Comparison of ENCODE assay signal across 7 cellular contexts in the genomic region with DNA sequence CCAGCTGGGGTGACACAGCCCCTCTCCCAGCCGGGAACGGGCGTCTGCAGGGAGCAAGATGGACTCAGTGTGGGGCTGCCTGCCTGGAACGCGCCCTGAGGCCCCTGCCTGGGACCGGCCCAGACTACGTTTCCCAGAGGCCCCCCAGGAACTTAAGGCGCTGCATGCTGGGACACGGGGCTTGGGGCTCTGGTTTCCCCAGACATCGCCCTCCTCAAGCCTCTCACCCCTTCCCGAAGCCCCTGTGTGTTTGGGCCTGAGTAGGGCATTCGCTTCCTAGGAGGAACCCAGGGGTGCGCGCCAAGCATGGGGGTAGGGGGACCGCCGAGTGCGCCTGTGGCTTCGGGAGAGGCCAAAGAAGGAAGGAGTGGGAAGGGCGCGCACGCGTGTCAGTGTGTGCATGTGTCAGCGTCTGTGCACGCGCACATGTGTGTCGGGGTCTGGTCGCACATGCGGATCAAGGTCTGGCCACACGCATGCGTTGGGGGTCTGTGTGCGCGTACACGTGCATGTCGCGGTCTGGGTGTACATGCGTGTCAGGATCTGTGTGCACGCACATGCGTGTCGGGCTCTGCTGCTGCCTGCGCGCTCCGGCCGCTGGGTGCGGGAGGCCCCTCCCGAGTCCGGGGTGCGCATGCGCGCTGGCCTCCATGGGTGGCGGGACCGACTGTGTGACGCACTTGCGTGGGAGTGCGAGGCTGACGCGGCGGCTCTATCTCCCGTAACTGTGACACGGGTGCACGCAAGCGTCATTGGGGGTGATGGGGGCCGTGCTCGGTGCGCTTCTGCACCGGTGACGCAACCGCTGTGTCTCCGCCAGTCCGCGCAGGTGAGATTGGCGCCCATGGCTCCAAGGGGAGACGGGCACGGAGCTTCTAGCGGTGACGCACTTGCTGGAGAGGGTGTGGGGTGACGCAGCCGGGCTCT. TPM values are rescaled to one million over a fixed set of nuclear protein-coding genes. Genes with fewer than 3 reads are reported as not detected.
DNase-seq lines count a peak whose midpoint lies in the region; ATAC-seq and TF ChIP-seq lines count a peak whose summit lies in the region.

No MANE protein-coding gene starts in this region.

- H3K27ac ChIP-seq in urinary bladder (ENCODE audit: low read depth) = peak overlapping the region; percentile 84

- H3K4me3 ChIP-seq in urinary bladder (ENCODE audit: low read depth, low read length) = peak overlapping the region; percentile 51

- H3K9me3 Mint-ChIP-seq in activated naive CD4-positive, alpha-beta T cell treated with anti-CD3 and anti-CD28 coated beads, Interleukin-2, amount 50 U/mL, for 24 hours = peaks cover 4% of the 10 kb centered on the region

- peaks cover 25% of the 10 kb centered on the region for H3K36me3 Mint-ChIP-seq in activated naive CD4-positive, alpha-beta T cell treated with anti-CD3 and anti-CD28 coated beads, Interleukin-2, amount 50 U/mL, for 24 hours

- H3K27ac Mint-ChIP-seq in activated naive CD4-positive, alpha-beta T cell treated with anti-CD3 and anti-CD28 coated beads, Interleukin-2, amount 50 U/mL, for 24 hours = peak overlapping the region; percentile 97

- H3K4me1 ChIP-seq in urinary bladder (ENCODE audit: insufficient read depth) = no peaks in the 10 kb centered on the region

- peaks cover 2% of the 10 kb centered on the region for H3K36me3 ChIP-seq in urinary bladder (ENCODE audit: insufficient read depth)

- H3K27me3 Mint-ChIP-seq in activated naive CD4-positive, alpha-beta T cell treated with anti-CD3 and anti-CD28 coated beads, Interleukin-2, amount 50 U/mL, for 24 hours = no peaks in the 10 kb centered on the region

- intact Hi-C loops in head of caudate nucleus (cut with DNase I) = loop anchor here (2.0 kb wide), 1 partner anchor 15 kb away; a partner anchor contains a TSS

- H3K4me3 Mint-ChIP-seq in activated naive CD4-positive, alpha-beta T cell treated with anti-CD3 and anti-CD28 coated beads, Interleukin-2, amount 50 U/mL, for 24 hours = peak overlapping the region; percentile 96

- TF ChIP-seq POLR2A in GM18526 (IDR thresholded peaks at IDR 0.05; ENCODE audit: extremely low read depth, insufficient read length) = peak; percentile 32

- peaks cover 39% of the 10 kb centered on the region for H3K4me1 Mint-ChIP-seq in activated naive CD4-positive, alpha-beta T cell treated with anti-CD3 and anti-CD28 coated beads, Interleukin-2, amount 50 U/mL, for 24 hours

- ATAC-seq in HG03103 (IDR thresholded peaks at IDR 0.05; ENCODE audit: low read depth, unreplicated experiment) = peak; percentile 46

- WGBS in urinary bladder = 49% methylated on average over 77 of the region's 77 CpGs

- DNase-seq in RPMI8226 (peak; percentile 87), head of caudate nucleus (peak; percentile 63 to 94 (median 88)), putamen (ENCODE audit: low spot score) (peak; percentile 83)

RNA-seq across cellular contexts. Expression of a gene that starts 16.2 kb away (rescaled TPM):
- total RNA-seq in urinary bladder = 24.7 TPM
- 19.1 TPM for polyA plus RNA-seq in urinary bladder

Comparison
In these comparisons a context has a peak if more than half of its experiments do, and no peak if none do; other contexts are left out.
1. Peak in every context shown above with its lines: DNase-seq, ATAC-seq, H3K4me3 ChIP-seq and H3K27ac ChIP-seq.